8 cellular contexts compared by ENCODE assay signal in genomic region chr16:11232852-11233726, GRCh38. TPM values are rescaled to one million over a fixed set of nuclear protein-coding genes. Genes with fewer than 3 reads are reported as not detected.
DNase-seq lines count a peak whose midpoint lies in the region; ATAC-seq, FAIRE-seq and TF ChIP-seq lines count a peak whose summit lies in the region.

No MANE protein-coding gene starts in this region.

- ATAC-seq in HG02885 (IDR thresholded peaks at IDR 0.05; ENCODE audit: poor library complexity, unreplicated experiment) (peak; percentile 59), activated B cell treated with CpG ODN at 0.5 μM for 24 hours (ENCODE audit: low read depth) (peak; percentile 79)

- no peaks in the 10 kb centered on the region for H3K9me3 Mint-ChIP-seq in activated B cell treated with CpG ODN at 0.5 μM for 24 hours

- no peaks in the 10 kb centered on the region for H3K36me3 Mint-ChIP-seq in activated B cell treated with CpG ODN at 0.5 μM for 24 hours (ENCODE audit: low read depth)

- FAIRE-seq in RCC 7860 (lab: Jason Lieb, UNC) = no peak
- FAIRE-seq in urothelium cell line (lab: Jason Lieb, UNC) = no peak

- peaks cover 46% of the 10 kb centered on the region for H3K4me1 Mint-ChIP-seq in activated B cell treated with CpG ODN at 0.5 μM for 24 hours

- POLR2A ChIA-PET in activated B cell treated with CpG ODN at 0.5 μM for 24 hours (lab: Charles Lee) = interaction anchor here (0.6 to 2.1 kb wide), 13 partner anchors 8 to 268 kb away, joined by 3 to 18 read pairs (median 5); no protein-coding TSS in a partner anchor

- in situ Hi-C loops in GM13977 (cut with MboI; ENCODE audit: low pct_unique_long_range_greater_than_20kb, low sequenced_read_pairs, unreplicated experiment) = no loop called here

- H3K27ac Mint-ChIP-seq in activated B cell treated with CpG ODN at 0.5 μM for 24 hours = peak overlapping the region; percentile 61

- peak overlapping the region; percentile 35 for H3K4me3 Mint-ChIP-seq in activated B cell treated with CpG ODN at 0.5 μM for 24 hours

- CTCF ChIA-PET in activated B cell treated with CpG ODN at 0.5 μM for 24 hours (lab: Charles Lee) = interaction anchor here (0.6 to 1.8 kb wide), 6 partner anchors 10 to 492 kb away, joined by 3 to 5 read pairs (median 4); partner anchors contain the start of gene SOCS1

- no peaks in the 10 kb centered on the region for H3K27me3 Mint-ChIP-seq in activated B cell treated with CpG ODN at 0.5 μM for 24 hours

- TF ChIP-seq CTCF in GM13977 (IDR thresholded peaks at IDR 0.05; ENCODE audit: extremely low read depth, insufficient read depth, missing control alignments) (peak; percentile 11), activated B cell treated with CpG ODN at 0.5 μM for 24 hours (IDR thresholded peaks at IDR 0.05) (no peak)

- intact Hi-C loops in activated B cell treated with CpG ODN at 0.5 μM for 24 hours (cut with micrococcal nuclease) = loop anchor here (1.0 kb wide), 2 partner anchors 8 to 22 kb away; no protein-coding TSS in a partner anchor

- peak; percentile 67 for DNase-seq in GM13977 (ENCODE audit: low spot score)
- peak; percentile 52 for DNase-seq in activated B cell treated with CpG ODN at 0.5 μM for 24 hours
- peak; percentile 45 for DNase-seq in cerebellum (ENCODE audit: low spot score)
- DNase-seq in stimulated activated CD4-positive, alpha-beta T cell treated with anti-CD3 and anti-CD28 coated beads, Interleukin-15, amount 100 ng/mL, for 1 hour (ENCODE audit: low read depth in 1 of 2, low spot score in 1 of 2) = peak; percentile 71 to 80
- DNase-seq in RCC 7860 (ENCODE audit: low spot score) = no peak
- no peak for DNase-seq in dedifferentiated amniotic fluid mesenchymal stem cell (ENCODE audit: extremely low spot score)
- no peak for DNase-seq in urothelium cell line (ENCODE audit: low spot score)

RNA-seq across cellular contexts. Expression of gene SOCS1, which starts 22.9 kb away (rescaled TPM):
- total RNA-seq in activated B cell treated with CpG ODN at 0.5 μM for 24 hours (68.6 and 76.2 TPM in 2 replicates), cerebellum (3.2 TPM)

RNA-seq across cellular contexts. Expression of gene TNP2, which starts 36.0 kb away (rescaled TPM):
- total RNA-seq in activated B cell treated with CpG ODN at 0.5 μM for 24 hours = not detected in 2 replicates
- total RNA-seq in cerebellum = not detected

RNA-seq across cellular contexts. Expression of gene PRM3, which starts 40.3 kb away (rescaled TPM):
- total RNA-seq in activated B cell treated with CpG ODN at 0.5 μM for 24 hours = not detected in 2 replicates
- total RNA-seq in cerebellum = not detected

RNA-seq across cellular contexts. Expression of gene PRM2, which starts 43.2 kb away (rescaled TPM):
- total RNA-seq in activated B cell treated with CpG ODN at 0.5 μM for 24 hours = not detected in 2 replicates
- not detected for total RNA-seq in cerebellum

RNA-seq across cellular contexts. Expression of gene PRM1, which starts 48.0 kb away (rescaled TPM):
- not detected in 2 replicates for total RNA-seq in activated B cell treated with CpG ODN at 0.5 μM for 24 hours
- total RNA-seq in cerebellum = not detected

Comparison
In these comparisons a context has a peak if more than half of its experiments do, and no peak if none do; other contexts are left out.
1. DNase-seq: peak in GM13977 (single experiment), activated B cell treated with CpG ODN at 0.5 μM for 24 hours (single experiment), cerebellum (single experiment) and stimulated activated CD4-positive, alpha-beta T cell treated with anti-CD3 and anti-CD28 coated beads, Interleukin-15, amount 100 ng/mL, for 1 hour (2 of 2); none in RCC 7860 (single experiment), dedifferentiated amniotic fluid mesenchymal stem cell (single experiment) and urothelium cell line (single experiment).
2. RNA of gene SOCS1, which starts 22.9 kb away (total RNA-seq): 68.6 to 76.2 TPM in activated B cell treated with CpG ODN at 0.5 μM for 24 hours; 3.2 TPM in cerebellum (single experiment); every median in the first group is over 10 times any median in the second.